Comparison of ENCODE assay signal across 28 cellular contexts in genomic region chr5:98128271-98128670, GRCh38.
DNase-seq lines count a peak whose midpoint lies in the region; ATAC-seq and TF ChIP-seq lines count a peak whose summit lies in the region.
"Had no signal": no experiment of that assay in that cellular context is flagged by ENCODE, and none has a peak within 500 bp of the region (broad histone marks: within the 10 kb centered on the region; RNA-seq: fewer than 3 reads in every experiment).

No MANE protein-coding gene starts in this region.

- WGBS in H9 (ENCODE audit: extremely low coverage, insufficient read length, low lambda C conversion rate), result no CpG with 5 or more reads among the region's 2 CpGs

- no peak overlapping the region for H2AK5ac ChIP-seq in H9 (ENCODE audit: insufficient read length, low read length)

- H4K8ac ChIP-seq in H9 (replicated peaks; ENCODE audit: insufficient read length, low read depth, low read length), result no peak overlapping the region

- H3K18ac ChIP-seq in H9 (ENCODE audit: insufficient read length, low read depth, low read length), result no peak overlapping the region

- H2BK20ac ChIP-seq in H9 (ENCODE audit: low read depth, low read length, poor library complexity, severe bottlenecking), result no peak overlapping the region

- H4K5ac ChIP-seq in H9 (ENCODE audit: insufficient read length, low read depth, low read length), result no peak overlapping the region

- no peaks in the 10 kb centered on the region for H3K27me3 Mint-ChIP-seq in glutamatergic neuron (ENCODE audit: unreplicated experiment)
- no peaks in the 10 kb centered on the region for H3K27me3 Mint-ChIP-seq in H9 (ENCODE audit: low read depth)
- H3K27me3 Mint-ChIP-seq: B cell, IgD-negative memory B cell, T-helper 17 cell had no signal

- H3K79me1 ChIP-seq in H9 (ENCODE audit: insufficient read depth, low read depth, low read length, poor library complexity, severe bottlenecking), result no peaks in the 10 kb centered on the region

- no peak overlapping the region for H2AFZ ChIP-seq in H9 (ENCODE audit: low read length)

- H3K4me3 Mint-ChIP-seq in glutamatergic neuron (ENCODE audit: unreplicated experiment) (no peak overlapping the region), H9 (no peak overlapping the region)
- H3K4me3 Mint-ChIP-seq: B cell; CD8-positive, alpha-beta T cell; IgD-negative memory B cell; T-helper 17 cell had no signal

- no peak for ATAC-seq in HG03045 (IDR thresholded peaks at IDR 0.05; ENCODE audit: unreplicated experiment)
- ATAC-seq: CD8-positive, alpha-beta T cell; HCT116; PC-3; Right ventricle myocardium inferior; SK-N-SH treated with all-trans-retinoic acid at 6 μM for 48 hours; T-helper 17 cell had no signal

- H3K4ac ChIP-seq in H9 (ENCODE audit: low read depth, low read length), result no peak overlapping the region

- no peak overlapping the region for H3T11ph ChIP-seq in H9 (ENCODE audit: low read length)

- H2BK5ac ChIP-seq in H9 (ENCODE audit: insufficient read length, low read length), result no peak overlapping the region

- no peak overlapping the region for H2BK12ac ChIP-seq in H9 (ENCODE audit: insufficient read length, low read depth, low read length)

- no peak overlapping the region for H3K9ac ChIP-seq in H9 (ENCODE audit: extremely low read depth, insufficient read length, low read length)
- H3K9ac ChIP-seq: KMS-11 had no signal

- H3K9me3 ChIP-seq in H9 (ENCODE audit: control insufficient read depth, low read depth, low read length), result no peaks in the 10 kb centered on the region
- H3K9me3 ChIP-seq: Caco-2, SJCRH30 had no signal

- DNase-seq in DMS53 (lab: John Stamatoyannopoulos, UW), result peak; percentile 16
- DNase-seq in DMS53 treated with DMSO at 0.1 percent for 48 hours (lab: John Stamatoyannopoulos, UW; ENCODE audit: unreplicated experiment), result no peak
- peak; percentile 10 for DNase-seq in LHCN-M2 (ENCODE audit: low read depth)
- peak; percentile 94 for DNase-seq in NCI-H524 treated with DMSO at 0.1 percent for 48 hours (lab: John Stamatoyannopoulos, UW)
- no peak for DNase-seq in glutamatergic neuron
- DNase-seq in NCI-H2227 treated with DMSO at 0.1 percent for 48 hours (lab: John Stamatoyannopoulos, UW), result no peak
- DNase-seq in H9, result no peak
- DNase-seq: Caco-2; CD8-positive, alpha-beta T cell; GOT3; NCI-H1048; NCI-H1436; NCI-H2029; NCI-H526; NK-92 treated with Interleukin-12 subunit alpha and Interleukin-12 subunit beta, amount 100 ng/mL, for 24 hours; PC-3; SJCRH30; T-helper 17 cell had no signal

- H3K9me3 Mint-ChIP-seq in glutamatergic neuron (ENCODE audit: unreplicated experiment) (no peaks in the 10 kb centered on the region), H9 (peaks cover 0 to 7% of the 10 kb centered on the region in 2 experiments; a peak in 2 of 5 replicates)

- H3K4me1 Mint-ChIP-seq in glutamatergic neuron (ENCODE audit: low read depth, unreplicated experiment) (peaks cover 2% of the 10 kb centered on the region), H9 (no peaks in the 10 kb centered on the region)
- H3K4me1 Mint-ChIP-seq: B cell, IgD-negative memory B cell, T-helper 17 cell had no signal

- H3K14ac ChIP-seq in H9 (ENCODE audit: insufficient read depth, low read length), result no peak overlapping the region

- H3K23ac ChIP-seq in H9 (ENCODE audit: insufficient read length, low read depth, low read length), result no peak overlapping the region

- H3K56ac ChIP-seq in H9 (ENCODE audit: insufficient read length, low read depth, low read length), result no peak overlapping the region

- H4K91ac ChIP-seq in H9 (ENCODE audit: insufficient read length, low read depth, low read length), result no peak overlapping the region

- H2BK15ac ChIP-seq in H9 (ENCODE audit: low read depth, low read length), result no peak overlapping the region

- TF ChIP-seq CTCF in glutamatergic neuron (IDR thresholded peaks at IDR 0.05; ENCODE audit: partially characterized antibody, unreplicated experiment) (no peak), H9 (conservative IDR thresholded peaks at IDR 0.05) (no peak)

- no peaks in the 10 kb centered on the region for H4K20me1 ChIP-seq in H9 (ENCODE audit: control insufficient read depth, insufficient read depth, insufficient read length)

- H3K23me2 ChIP-seq in H9 (ENCODE audit: insufficient read length, low read depth, low read length, poor library complexity, severe bottlenecking), result no peaks in the 10 kb centered on the region

- H3K36me3 Mint-ChIP-seq in glutamatergic neuron (ENCODE audit: unreplicated experiment) (no peaks in the 10 kb centered on the region), H9 (ENCODE audit: insufficient read depth in 1 of 3, low read depth in 3 of 3) (no peaks in the 10 kb centered on the region)
- H3K36me3 Mint-ChIP-seq: CD8-positive, alpha-beta T cell; IgD-negative memory B cell had no signal

- H3K27ac Mint-ChIP-seq in glutamatergic neuron (ENCODE audit: unreplicated experiment) (peak overlapping the region; percentile 28), H9 (no peak overlapping the region)
- H3K27ac Mint-ChIP-seq: B cell; CD8-positive, alpha-beta T cell; IgD-negative memory B cell; T-helper 17 cell had no signal

- H3K79me2 ChIP-seq in H9 (ENCODE audit: insufficient read depth, low read length), result no peaks in the 10 kb centered on the region

- no peak overlapping the region for H3K27ac ChIP-seq in H9 (ENCODE audit: insufficient read length, low read depth, low read length)
- H3K27ac ChIP-seq: 22Rv1, C4-2B, HL-60, KMS-11, SJCRH30 had no signal

- no peaks in the 10 kb centered on the region for H3K4me1 ChIP-seq in H9 (ENCODE audit: insufficient read depth, low read length)
- H3K4me1 ChIP-seq: Caco-2 had no signal

- no peak overlapping the region for H2BK120ac ChIP-seq in H9 (ENCODE audit: low read depth, low read length, poor library complexity, severe bottlenecking)

- H3K4me2 ChIP-seq in H9 (ENCODE audit: insufficient read depth, insufficient read length, low read length), result no peak overlapping the region
- H3K4me2 ChIP-seq: KMS-11 had no signal

- no peaks in the 10 kb centered on the region for H3K27me3 ChIP-seq in H9 (ENCODE audit: insufficient read depth, low read length)
- H3K27me3 ChIP-seq: SJCRH30 had no signal

Comparison
In these comparisons a context has a peak if more than half of its experiments do, and no peak if none do; other contexts are left out.
1. DNase-seq: peak in DMS53 (single experiment), LHCN-M2 (single experiment) and NCI-H524 treated with DMSO at 0.1 percent for 48 hours (single experiment); none in DMS53 treated with DMSO at 0.1 percent for 48 hours (single experiment), glutamatergic neuron (single experiment), NCI-H2227 treated with DMSO at 0.1 percent for 48 hours (single experiment) and H9 (single experiment).